Comparison of ENCODE assay signal across 1 cellular context in the genomic region with DNA sequence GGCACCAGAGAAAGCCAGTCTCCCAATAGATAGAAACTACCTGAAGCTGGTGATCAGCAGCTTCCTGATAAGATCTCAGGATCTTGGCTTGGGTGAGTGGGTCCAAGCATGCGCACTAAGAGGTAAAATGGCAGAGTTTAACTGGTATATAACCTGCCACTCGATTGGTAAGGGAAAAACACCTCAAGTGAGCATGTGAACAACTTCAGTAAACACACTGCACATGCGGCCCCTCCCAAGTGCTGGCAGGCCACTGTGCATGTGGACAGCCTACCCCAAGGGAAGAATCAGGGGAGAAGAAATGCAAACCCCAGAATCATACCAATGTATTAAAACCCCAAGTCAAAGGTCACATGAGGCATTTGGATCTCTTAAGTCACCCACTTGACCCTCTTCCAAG.
TF ChIP-seq lines count a peak whose summit lies in the region.

No MANE protein-coding gene starts in this region.

TF ChIP-seq in GM23338, 12 proteins besides CTCF, POLR2A, EP300 and RAD21 (continued from another document):
- TF ChIP-seq, protein P1, sequence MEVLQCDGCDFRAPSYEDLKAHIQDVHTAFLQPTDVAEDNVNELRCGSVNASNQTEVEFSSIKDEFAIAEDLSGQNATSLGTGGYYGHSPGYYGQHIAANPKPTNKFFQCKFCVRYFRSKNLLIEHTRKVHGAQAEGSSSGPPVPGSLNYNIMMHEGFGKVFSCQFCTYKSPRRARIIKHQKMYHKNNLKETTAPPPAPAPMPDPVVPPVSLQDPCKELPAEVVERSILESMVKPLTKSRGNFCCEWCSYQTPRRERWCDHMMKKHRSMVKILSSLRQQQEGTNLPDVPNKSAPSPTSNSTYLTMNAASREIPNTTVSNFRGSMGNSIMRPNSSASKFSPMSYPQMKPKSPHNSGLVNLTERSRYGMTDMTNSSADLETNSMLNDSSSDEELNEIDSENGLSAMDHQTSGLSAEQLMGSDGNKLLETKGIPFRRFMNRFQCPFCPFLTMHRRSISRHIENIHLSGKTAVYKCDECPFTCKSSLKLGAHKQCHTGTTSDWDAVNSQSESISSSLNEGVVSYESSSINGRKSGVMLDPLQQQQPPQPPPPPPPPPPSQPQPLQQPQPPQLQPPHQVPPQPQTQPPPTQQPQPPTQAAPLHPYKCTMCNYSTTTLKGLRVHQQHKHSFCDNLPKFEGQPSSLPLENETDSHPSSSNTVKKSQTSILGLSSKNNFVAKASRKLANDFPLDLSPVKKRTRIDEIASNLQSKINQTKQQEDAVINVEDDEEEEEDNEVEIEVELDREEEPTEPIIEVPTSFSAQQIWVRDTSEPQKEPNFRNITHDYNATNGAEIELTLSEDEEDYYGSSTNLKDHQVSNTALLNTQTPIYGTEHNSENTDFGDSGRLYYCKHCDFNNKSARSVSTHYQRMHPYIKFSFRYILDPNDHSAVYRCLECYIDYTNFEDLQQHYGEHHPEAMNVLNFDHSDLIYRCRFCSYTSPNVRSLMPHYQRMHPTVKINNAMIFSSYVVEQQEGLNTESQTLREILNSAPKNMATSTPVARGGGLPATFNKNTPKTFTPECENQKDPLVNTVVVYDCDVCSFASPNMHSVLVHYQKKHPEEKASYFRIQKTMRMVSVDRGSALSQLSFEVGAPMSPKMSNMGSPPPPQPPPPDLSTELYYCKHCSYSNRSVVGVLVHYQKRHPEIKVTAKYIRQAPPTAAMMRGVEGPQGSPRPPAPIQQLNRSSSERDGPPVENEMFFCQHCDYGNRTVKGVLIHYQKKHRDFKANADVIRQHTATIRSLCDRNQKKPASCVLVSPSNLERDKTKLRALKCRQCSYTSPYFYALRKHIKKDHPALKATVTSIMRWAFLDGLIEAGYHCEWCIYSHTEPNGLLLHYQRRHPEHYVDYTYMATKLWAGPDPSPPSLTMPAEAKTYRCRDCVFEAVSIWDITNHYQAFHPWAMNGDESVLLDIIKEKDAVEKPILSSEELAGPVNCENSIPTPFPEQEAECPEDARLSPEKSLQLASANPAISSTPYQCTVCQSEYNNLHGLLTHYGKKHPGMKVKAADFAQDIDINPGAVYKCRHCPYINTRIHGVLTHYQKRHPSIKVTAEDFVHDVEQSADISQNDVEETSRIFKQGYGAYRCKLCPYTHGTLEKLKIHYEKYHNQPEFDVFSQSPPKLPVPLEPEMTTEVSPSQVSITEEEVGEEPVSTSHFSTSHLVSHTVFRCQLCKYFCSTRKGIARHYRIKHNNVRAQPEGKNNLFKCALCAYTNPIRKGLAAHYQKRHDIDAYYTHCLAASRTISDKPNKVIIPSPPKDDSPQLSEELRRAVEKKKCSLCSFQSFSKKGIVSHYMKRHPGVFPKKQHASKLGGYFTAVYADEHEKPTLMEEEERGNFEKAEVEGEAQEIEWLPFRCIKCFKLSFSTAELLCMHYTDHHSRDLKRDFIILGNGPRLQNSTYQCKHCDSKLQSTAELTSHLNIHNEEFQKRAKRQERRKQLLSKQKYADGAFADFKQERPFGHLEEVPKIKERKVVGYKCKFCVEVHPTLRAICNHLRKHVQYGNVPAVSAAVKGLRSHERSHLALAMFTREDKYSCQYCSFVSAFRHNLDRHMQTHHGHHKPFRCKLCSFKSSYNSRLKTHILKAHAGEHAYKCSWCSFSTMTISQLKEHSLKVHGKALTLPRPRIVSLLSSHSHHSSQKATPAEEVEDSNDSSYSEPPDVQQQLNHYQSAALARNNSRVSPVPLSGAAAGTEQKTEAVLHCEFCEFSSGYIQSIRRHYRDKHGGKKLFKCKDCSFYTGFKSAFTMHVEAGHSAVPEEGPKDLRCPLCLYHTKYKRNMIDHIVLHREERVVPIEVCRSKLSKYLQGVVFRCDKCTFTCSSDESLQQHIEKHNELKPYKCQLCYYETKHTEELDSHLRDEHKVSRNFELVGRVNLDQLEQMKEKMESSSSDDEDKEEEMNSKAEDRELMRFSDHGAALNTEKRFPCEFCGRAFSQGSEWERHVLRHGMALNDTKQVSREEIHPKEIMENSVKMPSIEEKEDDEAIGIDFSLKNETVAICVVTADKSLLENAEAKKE (CRISPR knock-in tag; IDR thresholded peaks at IDR 0.05) = no peak
- TF ChIP-seq, protein P2, sequence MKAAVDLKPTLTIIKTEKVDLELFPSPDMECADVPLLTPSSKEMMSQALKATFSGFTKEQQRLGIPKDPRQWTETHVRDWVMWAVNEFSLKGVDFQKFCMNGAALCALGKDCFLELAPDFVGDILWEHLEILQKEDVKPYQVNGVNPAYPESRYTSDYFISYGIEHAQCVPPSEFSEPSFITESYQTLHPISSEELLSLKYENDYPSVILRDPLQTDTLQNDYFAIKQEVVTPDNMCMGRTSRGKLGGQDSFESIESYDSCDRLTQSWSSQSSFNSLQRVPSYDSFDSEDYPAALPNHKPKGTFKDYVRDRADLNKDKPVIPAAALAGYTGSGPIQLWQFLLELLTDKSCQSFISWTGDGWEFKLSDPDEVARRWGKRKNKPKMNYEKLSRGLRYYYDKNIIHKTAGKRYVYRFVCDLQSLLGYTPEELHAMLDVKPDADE (IDR thresholded peaks at IDR 0.05) = no peak
- TF ChIP-seq ZNF331 (CRISPR knock-in tag; IDR thresholded peaks at IDR 0.05; ENCODE audit: low read depth) = no peak
- no peak for TF ChIP-seq CREB1 (CRISPR knock-in tag; IDR thresholded peaks at IDR 0.05; ENCODE audit: low read depth)
- TF ChIP-seq, protein P3, sequence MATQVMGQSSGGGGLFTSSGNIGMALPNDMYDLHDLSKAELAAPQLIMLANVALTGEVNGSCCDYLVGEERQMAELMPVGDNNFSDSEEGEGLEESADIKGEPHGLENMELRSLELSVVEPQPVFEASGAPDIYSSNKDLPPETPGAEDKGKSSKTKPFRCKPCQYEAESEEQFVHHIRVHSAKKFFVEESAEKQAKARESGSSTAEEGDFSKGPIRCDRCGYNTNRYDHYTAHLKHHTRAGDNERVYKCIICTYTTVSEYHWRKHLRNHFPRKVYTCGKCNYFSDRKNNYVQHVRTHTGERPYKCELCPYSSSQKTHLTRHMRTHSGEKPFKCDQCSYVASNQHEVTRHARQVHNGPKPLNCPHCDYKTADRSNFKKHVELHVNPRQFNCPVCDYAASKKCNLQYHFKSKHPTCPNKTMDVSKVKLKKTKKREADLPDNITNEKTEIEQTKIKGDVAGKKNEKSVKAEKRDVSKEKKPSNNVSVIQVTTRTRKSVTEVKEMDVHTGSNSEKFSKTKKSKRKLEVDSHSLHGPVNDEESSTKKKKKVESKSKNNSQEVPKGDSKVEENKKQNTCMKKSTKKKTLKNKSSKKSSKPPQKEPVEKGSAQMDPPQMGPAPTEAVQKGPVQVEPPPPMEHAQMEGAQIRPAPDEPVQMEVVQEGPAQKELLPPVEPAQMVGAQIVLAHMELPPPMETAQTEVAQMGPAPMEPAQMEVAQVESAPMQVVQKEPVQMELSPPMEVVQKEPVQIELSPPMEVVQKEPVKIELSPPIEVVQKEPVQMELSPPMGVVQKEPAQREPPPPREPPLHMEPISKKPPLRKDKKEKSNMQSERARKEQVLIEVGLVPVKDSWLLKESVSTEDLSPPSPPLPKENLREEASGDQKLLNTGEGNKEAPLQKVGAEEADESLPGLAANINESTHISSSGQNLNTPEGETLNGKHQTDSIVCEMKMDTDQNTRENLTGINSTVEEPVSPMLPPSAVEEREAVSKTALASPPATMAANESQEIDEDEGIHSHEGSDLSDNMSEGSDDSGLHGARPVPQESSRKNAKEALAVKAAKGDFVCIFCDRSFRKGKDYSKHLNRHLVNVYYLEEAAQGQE (IDR thresholded peaks at IDR 0.05; ENCODE audit: unreplicated experiment) = no peak
- TF ChIP-seq EZH2phosphoT487 (IDR thresholded peaks at IDR 0.05; ENCODE audit: unreplicated experiment) = no peak
